Comparison of ENCODE assay signal across 9 cellular contexts in genomic region chr4:144575181-144575580, GRCh38.
A peak's percentile ranks its signal among the peaks of the same experiment; 100 is the strongest.
DNase-seq lines count a peak whose midpoint lies in the region; ATAC-seq and TF ChIP-seq lines count a peak whose summit lies in the region.
"Had no signal": no experiment of that assay in that cellular context is flagged by ENCODE, and none has a peak within 500 bp of the region (broad histone marks: within the 10 kb centered on the region; RNA-seq: fewer than 3 reads in every experiment).

No MANE protein-coding gene starts in this region.

- no peaks in the 10 kb centered on the region for H3K9me2 ChIP-seq in HCT116 (ENCODE audit: insufficient read depth)

- no peak overlapping the region for H3K27ac ChIP-seq in HCT116 (ENCODE audit: low read depth, low read length)
- no peak overlapping the region for H3K27ac ChIP-seq in uterus

- CTCF ChIA-PET in HCT116 (lab: Charles Lee): interaction anchor here (0.9 kb wide), 1 partner anchor 13 kb away, joined by 3 read pairs; no protein-coding TSS in a partner anchor

- H3K9ac ChIP-seq in HCT116 (ENCODE audit: low read length): no peak overlapping the region

- H3K9me3 ChIP-seq in HCT116 (ENCODE audit: control insufficient read depth in 1 of 2, insufficient read depth in 1 of 2, low read depth in 1 of 2, low read length in 2 of 2) (no peaks in the 10 kb centered on the region), uterus (no peaks in the 10 kb centered on the region)

- H3K4me3 ChIP-seq in HCT116 (replicated peaks in 1 of 2; ENCODE audit: low read depth in 1 of 2, low read length in 2 of 2): no peak overlapping the region
- H3K4me3 ChIP-seq in uterus: no peak overlapping the region

- ATAC-seq in HCT116: peak; percentile 69
- ATAC-seq: T-cell had no signal

- no peaks in the 10 kb centered on the region for H4K20me1 ChIP-seq in HCT116 (ENCODE audit: insufficient read depth)

- BruUV-seq in HCT116 (replicated peaks; lab: Mats Ljungman, UMichigan): no TSS peak

- peak; percentile 37 for TF ChIP-seq RAD21 in HCT116 (IDR thresholded peaks at IDR 0.05; ENCODE audit: low read depth)

- RAD21 ChIA-PET in HCT116 (lab: Charles Lee; ENCODE audit: low non-redundant PET in 1 of 2, low total read pairs in 2 of 2, uncharacterized antibody in 2 of 2, unreplicated experiment in 2 of 2): no interaction called here

- intact Hi-C loops in HCT116 (cut with micrococcal nuclease): no loop called here
- intact Hi-C loops in uterus (cut with DNase I; ENCODE audit: low total_unique reads): no loop called here

- TF ChIP-seq CTCF in HCT116 (IDR thresholded peaks at IDR 0.05 in 2 of 3, conservative IDR thresholded peaks at IDR 0.05 in 1 of 3; ENCODE audit: borderline replicate concordance in 1 of 3, insufficient read depth in 1 of 3, low read depth in 2 of 3, low read length in 2 of 3): no peak
- no peak for TF ChIP-seq CTCF in uterus (IDR thresholded peaks at IDR 0.05)

- H2AFZ ChIP-seq in HCT116 (ENCODE audit: low read depth, low read length, poor library complexity, severe bottlenecking): no peak overlapping the region

- TF ChIP-seq POLR2A in HCT116 (IDR thresholded peaks at IDR 0.05; ENCODE audit: borderline replicate concordance, extremely low read depth, insufficient read depth, insufficient read length) (no peak), uterus (IDR thresholded peaks at IDR 0.05) (no peak)

- H3K79me2 ChIP-seq in HCT116 (ENCODE audit: insufficient read depth, low read length): no peaks in the 10 kb centered on the region

- peaks cover 0 to 3% of the 10 kb centered on the region in 2 experiments; a peak in 1 of 4 replicates for H3K4me1 ChIP-seq in HCT116 (ENCODE audit: control insufficient read depth in 1 of 2, insufficient read depth in 2 of 2, low read length in 2 of 2)
- no peaks in the 10 kb centered on the region for H3K4me1 ChIP-seq in uterus

- DNase-seq in DMS53 (lab: John Stamatoyannopoulos, UW): peak; percentile 63
- DNase-seq in HCT116 (ENCODE audit: low read depth, low spot score): no peak
- DNase-seq in SHP77 treated with DMSO at 0.1 percent for 48 hours (lab: John Stamatoyannopoulos, UW): peak; percentile 13
- DNase-seq in kidney glomerular epithelial cell (lab: John Stamatoyannopoulos, UW): peak; percentile 25
- DNase-seq in iPS-NIHi11 (ENCODE audit: low spot score): no peak
- no peak for DNase-seq in NCI-H526 treated with DMSO at 0.1 percent for 48 hours (lab: John Stamatoyannopoulos, UW)
- no peak for DNase-seq in uterus
- no peak for DNase-seq in NCI-H146 treated with DMSO at 0.1 percent for 48 hours (lab: John Stamatoyannopoulos, UW; ENCODE audit: unreplicated experiment)
- DNase-seq: T-cell had no signal

- H3K36me3 ChIP-seq in HCT116 (ENCODE audit: control insufficient read depth in 1 of 2, insufficient read depth in 2 of 2, low read length in 2 of 2) (no peaks in the 10 kb centered on the region), uterus (no peaks in the 10 kb centered on the region)

- H3K4me2 ChIP-seq in HCT116 (ENCODE audit: low read length): no peak overlapping the region

- H3K27me3 ChIP-seq in HCT116 (ENCODE audit: insufficient read depth, low read length) (no peaks in the 10 kb centered on the region), uterus (no peaks in the 10 kb centered on the region)

- POLR2A ChIA-PET in HCT116 (lab: Charles Lee): no interaction called here

TF ChIP-seq in HCT116, 20 proteins besides CTCF, POLR2A, EP300 and RAD21:
- no peak for TF ChIP-seq TCF7L2 (IDR thresholded peaks at IDR 0.05; ENCODE audit: borderline replicate concordance, extremely low read depth, insufficient read depth, insufficient read length)
- no peak for TF ChIP-seq YY1 (IDR thresholded peaks at IDR 0.05; ENCODE audit: extremely low read depth, insufficient replicate concordance, low read depth, low read length)
- TF ChIP-seq SIN3A (IDR thresholded peaks at IDR 0.05; ENCODE audit: low read depth): no peak
- TF ChIP-seq CBX3 (IDR thresholded peaks at IDR 0.05; ENCODE audit: low read depth): no peak
- no peak for TF ChIP-seq FOSL1 (IDR thresholded peaks at IDR 0.05; ENCODE audit: low read depth)
- TF ChIP-seq CEBPB (IDR thresholded peaks at IDR 0.05; ENCODE audit: low read depth): no peak
- TF ChIP-seq EZH2phosphoT487 (IDR thresholded peaks at IDR 0.05; ENCODE audit: borderline replicate concordance): no peak
- TF ChIP-seq POLR2AphosphoS5 (IDR thresholded peaks at IDR 0.05; ENCODE audit: low read depth, low read length): no peak
- no peak for TF ChIP-seq JUND (IDR thresholded peaks at IDR 0.05)
- no peak for TF ChIP-seq ZFX (IDR thresholded peaks at IDR 0.05)
- no peak for TF ChIP-seq ELF1 (IDR thresholded peaks at IDR 0.05; ENCODE audit: borderline replicate concordance, low read depth)
- TF ChIP-seq ZNF274 (IDR thresholded peaks at IDR 0.05; ENCODE audit: low read depth, low read length): no peak
- TF ChIP-seq EGR1 (IDR thresholded peaks at IDR 0.05; ENCODE audit: low read depth): no peak
- no peak for TF ChIP-seq SP1 (IDR thresholded peaks at IDR 0.05; ENCODE audit: low read depth)
- TF ChIP-seq SRF (IDR thresholded peaks at IDR 0.05; ENCODE audit: low read depth): no peak
- no peak for TF ChIP-seq ZBTB33 (IDR thresholded peaks at IDR 0.05; ENCODE audit: extremely low read depth, insufficient replicate concordance, low read length)
- no peak for TF ChIP-seq MAX (IDR thresholded peaks at IDR 0.05)
- TF ChIP-seq EZH2 (IDR thresholded peaks at IDR 0.05): no peak
- TF ChIP-seq REST (IDR thresholded peaks at IDR 0.05; ENCODE audit: low read depth): no peak

Comparison
In these comparisons a context has a peak if more than half of its experiments do, and no peak if none do; other contexts are left out.
1. DNase-seq: peak in DMS53 (single experiment), SHP77 treated with DMSO at 0.1 percent for 48 hours (single experiment) and kidney glomerular epithelial cell (single experiment); none in HCT116 (single experiment), iPS-NIHi11 (single experiment), NCI-H526 treated with DMSO at 0.1 percent for 48 hours (single experiment), uterus (0 of 2) and NCI-H146 treated with DMSO at 0.1 percent for 48 hours (single experiment).